Comparison of ENCODE assay signal across 13 cellular contexts in the genomic region with DNA sequence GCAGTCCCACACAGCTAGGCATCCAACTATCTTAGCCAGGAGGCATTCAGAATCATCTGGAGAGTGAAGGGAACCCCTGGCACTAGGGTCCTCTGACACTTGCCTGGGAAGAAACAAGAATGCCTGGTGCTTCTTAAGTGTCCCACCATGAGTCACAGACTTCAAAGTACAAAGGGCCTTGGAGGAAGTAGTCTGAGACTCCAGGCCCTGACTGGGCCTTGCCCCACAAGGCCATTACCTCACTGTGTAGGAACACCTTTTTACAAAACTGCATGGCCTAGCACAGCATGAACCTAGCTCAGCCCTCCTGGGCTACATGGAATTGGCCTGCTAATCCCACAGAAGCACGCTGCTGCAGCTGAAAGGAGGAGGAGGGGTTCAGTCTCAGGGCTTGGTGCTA.
DNase-seq lines count a peak whose midpoint lies in the region; ATAC-seq and TF ChIP-seq lines count a peak whose summit lies in the region.
"Had no signal": no experiment of that assay in that cellular context is flagged by ENCODE, and none has a peak within 500 bp of the region (broad histone marks: within the 10 kb centered on the region; RNA-seq: fewer than 3 reads in every experiment).

No MANE protein-coding gene starts in this region.

- no peaks in the 10 kb centered on the region for H3F3A ChIP-seq in neural progenitor cell (ENCODE audit: low read depth)

- H3K4me2 ChIP-seq in DND-41 (ENCODE audit: insufficient read depth, low read length) (no peak overlapping the region), neural progenitor cell (no peak overlapping the region)
- H3K4me2 ChIP-seq: BLaER1 had no signal

- H3K27me3 ChIP-seq in DND-41 (ENCODE audit: insufficient read depth, low read length, poor library complexity) (no peaks in the 10 kb centered on the region), foreskin keratinocyte (no peaks in the 10 kb centered on the region), neural progenitor cell (no peaks in the 10 kb centered on the region)
- H3K27me3 ChIP-seq: BLaER1 had no signal

- ATAC-seq in DND-41 (ENCODE audit: insufficient read depth, low read depth) (peak; percentile 29; the same call in 1 of the 3 replicates), foreskin keratinocyte (peak; percentile 36)
- ATAC-seq in stimulated activated memory B cell treated with anti-CD40 and anti-IgM and Interleukin-4, amounts not matched to agents 10 μg/mL and 1 μg/mL and 100 μg/mL, for 72 hours = no peak
- ATAC-seq: CD8-positive, alpha-beta T cell; Right ventricle myocardium inferior had no signal

- no peak for DNase-seq in DND-41
- DNase-seq in M059J (ENCODE audit: low read depth) = peak; percentile 18
- DNase-seq in foreskin keratinocyte = no peak
- DNase-seq in neural progenitor cell (ENCODE audit: low spot score) = peak; percentile 16
- no peak for DNase-seq in NCI-H146 (lab: John Stamatoyannopoulos, UW)
- DNase-seq in iPS-NIHi7 (ENCODE audit: extremely low spot score) = no peak
- DNase-seq: CD8-positive, alpha-beta T cell; GOT3; NCI-H2227 treated with DMSO at 0.1 percent for 48 hours; NCI-H524 had no signal

- H3K36me3 ChIP-seq in DND-41 (ENCODE audit: insufficient read depth, low read length) (no peaks in the 10 kb centered on the region), neural progenitor cell (no peaks in the 10 kb centered on the region)
- H3K36me3 ChIP-seq: BLaER1 had no signal

- H3K27ac ChIP-seq in DND-41 (ENCODE audit: low read length) (no peak overlapping the region), foreskin keratinocyte (no peak overlapping the region), neural progenitor cell (no peak overlapping the region)
- H3K27ac ChIP-seq: BLaER1 had no signal

- H3K9me3 ChIP-seq in DND-41 (ENCODE audit: insufficient read depth, low read length, severe bottlenecking) (no peaks in the 10 kb centered on the region), neural progenitor cell (ENCODE audit: low read depth) (no peaks in the 10 kb centered on the region)

- no peaks in the 10 kb centered on the region for H3K79me2 ChIP-seq in DND-41 (ENCODE audit: insufficient read depth, low read length)
- H3K79me2 ChIP-seq in neural progenitor cell (ENCODE audit: low read depth) = no peaks in the 10 kb centered on the region

- TF ChIP-seq CTCF in DND-41 (IDR thresholded peaks at IDR 0.05; ENCODE audit: borderline replicate concordance, extremely low read depth, low read length, poor library complexity, severe bottlenecking) = no peak
- no peak for TF ChIP-seq CTCF in foreskin keratinocyte (conservative IDR thresholded peaks at IDR 0.05)
- TF ChIP-seq CTCF in neural progenitor cell (IDR thresholded peaks at IDR 0.05) = no peak

- no peak overlapping the region for H3K4me3 Mint-ChIP-seq in neural progenitor cell
- H3K4me3 Mint-ChIP-seq in stimulated activated memory B cell treated with anti-CD40 and anti-IgM and Interleukin-4, amounts not matched to agents 10 μg/mL and 1 μg/mL and 100 μg/mL, for 72 hours = no peak overlapping the region
- H3K4me3 Mint-ChIP-seq: CD8-positive, alpha-beta T cell had no signal

- peaks cover 12% of the 10 kb centered on the region for H3K36me3 Mint-ChIP-seq in neural progenitor cell
- H3K36me3 Mint-ChIP-seq in stimulated activated memory B cell treated with anti-CD40 and anti-IgM and Interleukin-4, amounts not matched to agents 10 μg/mL and 1 μg/mL and 100 μg/mL, for 72 hours = peaks cover 33% of the 10 kb centered on the region

- H3K4me1 Mint-ChIP-seq in neural progenitor cell = no peaks in the 10 kb centered on the region
- H3K4me1 Mint-ChIP-seq in stimulated activated memory B cell treated with anti-CD40 and anti-IgM and Interleukin-4, amounts not matched to agents 10 μg/mL and 1 μg/mL and 100 μg/mL, for 72 hours = peaks cover 6% of the 10 kb centered on the region

- H3K4me3 ChIP-seq in DND-41 (ENCODE audit: low read depth in 1 of 2, low read length in 2 of 2) (no peak overlapping the region), neural progenitor cell (no peak overlapping the region)
- H3K4me3 ChIP-seq: BLaER1 had no signal

- H3K4me1 ChIP-seq in DND-41 (ENCODE audit: insufficient read depth, low read length) = peaks cover 6% of the 10 kb centered on the region; the same call in 1 of the 2 replicates
- H3K4me1 ChIP-seq in foreskin keratinocyte = no peaks in the 10 kb centered on the region
- no peaks in the 10 kb centered on the region for H3K4me1 ChIP-seq in neural progenitor cell
- H3K4me1 ChIP-seq: BLaER1 had no signal

- H4K20me1 ChIP-seq in DND-41 (ENCODE audit: insufficient read depth, low read length) (no peaks in the 10 kb centered on the region), neural progenitor cell (ENCODE audit: low read depth) (no peaks in the 10 kb centered on the region)
- H4K20me1 ChIP-seq: BLaER1 had no signal

- no peak overlapping the region for H2AFZ ChIP-seq in DND-41 (ENCODE audit: low read depth, low read length)
- H2AFZ ChIP-seq in neural progenitor cell (replicated peaks) = no peak overlapping the region

- H3K9ac ChIP-seq in DND-41 (ENCODE audit: low read depth, low read length) (no peak overlapping the region), neural progenitor cell (no peak overlapping the region)
- H3K9ac ChIP-seq: BLaER1 had no signal

- H3K9me3 Mint-ChIP-seq in neural progenitor cell = peaks cover 7% of the 10 kb centered on the region
- peaks cover 23% of the 10 kb centered on the region for H3K9me3 Mint-ChIP-seq in stimulated activated memory B cell treated with anti-CD40 and anti-IgM and Interleukin-4, amounts not matched to agents 10 μg/mL and 1 μg/mL and 100 μg/mL, for 72 hours

- H3K27me3 Mint-ChIP-seq in neural progenitor cell (ENCODE audit: insufficient read depth, low read depth) = no peaks in the 10 kb centered on the region
- H3K27me3 Mint-ChIP-seq in stimulated activated memory B cell treated with anti-CD40 and anti-IgM and Interleukin-4, amounts not matched to agents 10 μg/mL and 1 μg/mL and 100 μg/mL, for 72 hours = no peaks in the 10 kb centered on the region

- no peak overlapping the region for H3K27ac Mint-ChIP-seq in neural progenitor cell
- H3K27ac Mint-ChIP-seq in stimulated activated memory B cell treated with anti-CD40 and anti-IgM and Interleukin-4, amounts not matched to agents 10 μg/mL and 1 μg/mL and 100 μg/mL, for 72 hours = no peak overlapping the region
- H3K27ac Mint-ChIP-seq: CD8-positive, alpha-beta T cell had no signal

Comparison
In these comparisons a context has a peak if more than half of its experiments do, and no peak if none do; other contexts are left out.
1. DNase-seq: peak in M059J (single experiment) and neural progenitor cell (single experiment); none in DND-41 (single experiment), foreskin keratinocyte (0 of 2), NCI-H146 (single experiment) and iPS-NIHi7 (single experiment).